13 cellular contexts compared by ENCODE assay signal in genomic region chr3:101868534-101869464, GRCh38. TPM values are rescaled to one million over a fixed set of nuclear protein-coding genes. Genes with fewer than 3 reads are reported as not detected.
DNase-seq lines count a peak whose midpoint lies in the region; ATAC-seq, FAIRE-seq and TF ChIP-seq lines count a peak whose summit lies in the region.
"Had no signal": no experiment of that assay in that cellular context is flagged by ENCODE, and none has a peak within 500 bp of the region (broad histone marks: within the 10 kb centered on the region; RNA-seq: fewer than 3 reads in every experiment).

No MANE protein-coding gene starts in this region.

- H3K27ac Mint-ChIP-seq in type B pancreatic cell: no peak overlapping the region
- H3K27ac Mint-ChIP-seq: stimulated activated naive CD8-positive, alpha-beta T cell treated with anti-CD3 and anti-CD28 coated beads, Interleukin-15, Interleukin-2, amounts not matched to agents 100 ng/mL and 50 ng/mL, for 24 hours had no signal

- CTCF ChIA-PET in A549 (lab: Yijun Ruan, JAX): interaction anchor here (0.6 to 2.0 kb wide), 3 partner anchors 20 to 356 kb away, joined by 3 to 10 read pairs (median 3); no protein-coding TSS in a partner anchor

- H3K9me2 ChIP-seq in Loucy (replicated peaks; ENCODE audit: low read depth, low read length): no peaks in the 10 kb centered on the region

- no peak for TF ChIP-seq POLR2A in A549 (IDR thresholded peaks at IDR 0.05; ENCODE audit: low read length)
- TF ChIP-seq POLR2A in right lobe of liver (IDR thresholded peaks at IDR 0.05): no peak

- POLR2A ChIA-PET in A549 (lab: Yijun Ruan, JAX): interaction anchor here (1.0 to 2.9 kb wide), 3 partner anchors 11 to 356 kb away, joined by 3 to 14 read pairs (median 4); partner anchors contain the start of gene NFKBIZ

- H3K27me3 Mint-ChIP-seq in type B pancreatic cell: no peaks in the 10 kb centered on the region
- H3K27me3 Mint-ChIP-seq: stimulated activated naive CD8-positive, alpha-beta T cell treated with anti-CD3 and anti-CD28 coated beads, Interleukin-15, Interleukin-2, amounts not matched to agents 100 ng/mL and 50 ng/mL, for 24 hours had no signal

- intact Hi-C loops in right lobe of liver (cut with DNase I): no loop called here

- H3K4me2 ChIP-seq in A549: peak overlapping the region; percentile 79
- no peak overlapping the region for H3K4me2 ChIP-seq in Loucy (ENCODE audit: low read depth, low read length, poor library complexity, severe bottlenecking)

- TF ChIP-seq CTCF in A549 (IDR thresholded peaks at IDR 0.05) (no peak), Loucy (conservative IDR thresholded peaks at IDR 0.05; ENCODE audit: low read length) (no peak), right lobe of liver (IDR thresholded peaks at IDR 0.05) (no peak), type B pancreatic cell (conservative IDR thresholded peaks at IDR 0.05) (no peak)

- no peaks in the 10 kb centered on the region for H3F3A ChIP-seq in Loucy (ENCODE audit: low read depth)

- 65% methylated on average over 12 of the region's 12 CpGs for WGBS in A549 (ENCODE audit: missing lambda C conversion rate)
- 68% methylated on average over 12 of the region's 12 CpGs for WGBS in right lobe of liver (ENCODE audit: insufficient coverage, low coverage, low lambda C conversion rate, missing lambda C conversion rate)

- peak overlapping the region; percentile 71 to 81 for H3K27ac ChIP-seq in A549
- peak overlapping the region in 2 of 3 donors; percentile 29 to 69 for H3K27ac ChIP-seq in right lobe of liver

- H3K4me3 ChIP-seq in A549: no peak overlapping the region
- H3K4me3 ChIP-seq in Loucy (ENCODE audit: low read length, poor library complexity, severe bottlenecking): no peak overlapping the region
- no peak overlapping the region for H3K4me3 ChIP-seq in right lobe of liver

- peak overlapping the region; percentile 32; the same call in 1 of the 2 replicates for H2AFZ ChIP-seq in Loucy (ENCODE audit: low read length)

- H3K9ac ChIP-seq in Loucy (ENCODE audit: low read depth, low read length, poor library complexity, severe bottlenecking): no peak overlapping the region

- peak in 1 of 2 experiments; percentile 48; a peak in 3 of 5 replicates for TF ChIP-seq RAD21 in A549 (conservative IDR thresholded peaks at IDR 0.05 in 1 of 2, IDR thresholded peaks at IDR 0.05 in 1 of 2)

- H3K4me1 ChIP-seq in A549 (peaks cover 52% of the 10 kb centered on the region), Loucy (ENCODE audit: insufficient read depth, low read length, poor library complexity, severe bottlenecking) (peaks cover 6% of the 10 kb centered on the region), right lobe of liver (peaks cover 0 to 38% (median 13%) of the 10 kb centered on the region in 4 donors)

- H3K9me3 ChIP-seq in A549 (no peaks in the 10 kb centered on the region), Loucy (ENCODE audit: insufficient read depth, low read depth, low read length) (no peaks in the 10 kb centered on the region), right lobe of liver (no peaks in the 10 kb centered on the region)
- H3K9me3 ChIP-seq: BE2C had no signal

- FAIRE-seq in A549 (lab: Jason Lieb, UNC): peak; percentile 39

- peaks cover 24% of the 10 kb centered on the region for H3K4me1 Mint-ChIP-seq in type B pancreatic cell (ENCODE audit: unreplicated experiment)

- no peaks in the 10 kb centered on the region for H3K36me3 Mint-ChIP-seq in type B pancreatic cell

- peak; percentile 71 to 81; a peak in 3 of 5 replicates for TF ChIP-seq EP300 in A549 (IDR thresholded peaks at IDR 0.05)

- H3K27me3 ChIP-seq in Loucy (ENCODE audit: insufficient read depth, low read length, poor library complexity, severe bottlenecking) (no peaks in the 10 kb centered on the region), right lobe of liver (no peaks in the 10 kb centered on the region)
- H3K27me3 ChIP-seq: BE2C had no signal

- DNase-seq in A549 (ENCODE audit: low read depth in 1 of 2, low spot score in 1 of 2) (peak in 1 of 2 experiments; percentile 83), dermis blood vessel endothelial cell (peak; percentile 75), right lobe of liver (peak in 1 of 3 donors; percentile 38), activated gamma-delta T cell (lab: John Stamatoyannopoulos, UW) (no peak), type B pancreatic cell (ENCODE audit: extremely low spot score, unreplicated experiment) (no peak)
- DNase-seq: activated effector memory CD4-positive, alpha-beta T cell treated with anti-CD3 and anti-CD28 coated beads, Interleukin-2, amount 50 U/mL, for 16 hours; BE2C; KBM-7; NK-92 treated with Interleukin-12 subunit alpha and Interleukin-12 subunit beta, amount 100 ng/mL, for 24 hours had no signal

- peaks cover 5% of the 10 kb centered on the region for H3K9me3 Mint-ChIP-seq in type B pancreatic cell
- H3K9me3 Mint-ChIP-seq: stimulated activated naive CD8-positive, alpha-beta T cell treated with anti-CD3 and anti-CD28 coated beads, Interleukin-15, Interleukin-2, amounts not matched to agents 100 ng/mL and 50 ng/mL, for 24 hours had no signal

- H3K4me3 Mint-ChIP-seq in type B pancreatic cell: no peak overlapping the region
- H3K4me3 Mint-ChIP-seq: stimulated activated naive CD8-positive, alpha-beta T cell treated with anti-CD3 and anti-CD28 coated beads, Interleukin-15, Interleukin-2, amounts not matched to agents 100 ng/mL and 50 ng/mL, for 24 hours had no signal

- H3K36me3 ChIP-seq in Loucy (ENCODE audit: insufficient read depth, low read length) (no peaks in the 10 kb centered on the region), right lobe of liver (no peaks in the 10 kb centered on the region)
- H3K36me3 ChIP-seq: BE2C had no signal

- ATAC-seq in A549: peak; percentile 66 to 71
- ATAC-seq in right lobe of liver: peak; percentile 54 to 80 (median 77)
- ATAC-seq in GM21360 (IDR thresholded peaks at IDR 0.05; ENCODE audit: unreplicated experiment): no peak
- ATAC-seq in HG02588 (IDR thresholded peaks at IDR 0.05; ENCODE audit: unreplicated experiment): no peak

- no peaks in the 10 kb centered on the region for H3K79me2 ChIP-seq in Loucy (ENCODE audit: insufficient read depth, low read length)

- H4K20me1 ChIP-seq in Loucy (ENCODE audit: insufficient read depth, low read length, poor library complexity, severe bottlenecking): no peaks in the 10 kb centered on the region

TF ChIP-seq in A549, 52 proteins besides CTCF, POLR2A, EP300 and RAD21:
- TF ChIP-seq FOXS1 (CRISPR knock-in tag; IDR thresholded peaks at IDR 0.05): peak; percentile 84
- TF ChIP-seq MAFK (IDR thresholded peaks at IDR 0.05; ENCODE audit: partially characterized antibody): no peak
- TF ChIP-seq CEBPB (IDR thresholded peaks at IDR 0.05): peak; percentile 34 to 59; a peak in 3 of 4 replicates
- TF ChIP-seq, protein P1, sequence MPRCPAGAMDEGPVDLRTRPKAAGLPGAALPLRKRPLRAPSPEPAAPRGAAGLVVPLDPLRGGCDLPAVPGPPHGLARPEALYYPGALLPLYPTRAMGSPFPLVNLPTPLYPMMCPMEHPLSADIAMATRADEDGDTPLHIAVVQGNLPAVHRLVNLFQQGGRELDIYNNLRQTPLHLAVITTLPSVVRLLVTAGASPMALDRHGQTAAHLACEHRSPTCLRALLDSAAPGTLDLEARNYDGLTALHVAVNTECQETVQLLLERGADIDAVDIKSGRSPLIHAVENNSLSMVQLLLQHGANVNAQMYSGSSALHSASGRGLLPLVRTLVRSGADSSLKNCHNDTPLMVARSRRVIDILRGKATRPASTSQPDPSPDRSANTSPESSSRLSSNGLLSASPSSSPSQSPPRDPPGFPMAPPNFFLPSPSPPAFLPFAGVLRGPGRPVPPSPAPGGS (IDR thresholded peaks at IDR 0.05): 0 out of 3 replicates have a peak, but pooled peaks have one; percentile 61
- TF ChIP-seq HOXB13 (CRISPR knock-in tag; IDR thresholded peaks at IDR 0.05; ENCODE audit: low read depth): no peak
- TF ChIP-seq JUNB (IDR thresholded peaks at IDR 0.05): peak; percentile 64
- TF ChIP-seq, protein P2, sequence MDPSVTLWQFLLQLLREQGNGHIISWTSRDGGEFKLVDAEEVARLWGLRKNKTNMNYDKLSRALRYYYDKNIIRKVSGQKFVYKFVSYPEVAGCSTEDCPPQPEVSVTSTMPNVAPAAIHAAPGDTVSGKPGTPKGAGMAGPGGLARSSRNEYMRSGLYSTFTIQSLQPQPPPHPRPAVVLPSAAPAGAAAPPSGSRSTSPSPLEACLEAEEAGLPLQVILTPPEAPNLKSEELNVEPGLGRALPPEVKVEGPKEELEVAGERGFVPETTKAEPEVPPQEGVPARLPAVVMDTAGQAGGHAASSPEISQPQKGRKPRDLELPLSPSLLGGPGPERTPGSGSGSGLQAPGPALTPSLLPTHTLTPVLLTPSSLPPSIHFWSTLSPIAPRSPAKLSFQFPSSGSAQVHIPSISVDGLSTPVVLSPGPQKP (IDR thresholded peaks at IDR 0.05; ENCODE audit: low read depth, low read length): no peak
- TF ChIP-seq JUN (IDR thresholded peaks at IDR 0.05): peak; percentile 61 to 69; a peak in 2 of 5 replicates
- TF ChIP-seq PHF8 (IDR thresholded peaks at IDR 0.05; ENCODE audit: borderline replicate concordance, low read depth): no peak

RNA-seq across cellular contexts. Expression of gene NFKBIZ, which starts 19.5 kb away (rescaled TPM):
- 32.9 and 36.1 TPM in 2 replicates for polyA plus RNA-seq in A549 (2011; rRNA removed)
- polyA plus RNA-seq in A549 (2012; cell fraction: cytosol; rRNA removed): 10.4 and 12.9 TPM in 2 replicates
- polyA plus RNA-seq in A549 (2012; cell fraction: nucleus; rRNA removed): 63.5 and 66.0 TPM in 2 replicates
- 14.4 to 19.8 TPM (median 16.6 TPM) in 3 replicates for polyA plus RNA-seq in A549 (2017; fragmentation: RNase III; extraction: RNeasy Plus Mini Kit Qiagen cat#74134 plus additional on column Dnase treatment)
- 108 and 121 TPM in 2 replicates for polyA minus RNA-seq in A549 (2011; rRNA and poly(A)+ RNA removed)
- 15.2 and 31.8 TPM in 2 replicates for total RNA-seq in dermis blood vessel endothelial cell
- 10 to 100 TPM; 23.4 to 83.1 (median 44.4) TPM for total RNA-seq in right lobe of liver
- 54.1 and 87.6 TPM in 2 replicates for total RNA-seq in type B pancreatic cell (ENCODE audit: low replicate concordance)

Comparison
In these comparisons a context has a peak if more than half of its experiments do, and no peak if none do; other contexts are left out.
1. ATAC-seq: peak in A549 (2 of 2) and right lobe of liver (4 of 4); none in GM21360 (single experiment) and HG02588 (single experiment).